ENCODE assay signal across 1 cellular context in genomic region chr12:25236626-25237025, GRCh38.
TF ChIP-seq lines count a peak whose summit lies in the region.

No MANE protein-coding gene starts in this region.

TF ChIP-seq in WTC11, 78 proteins besides CTCF, POLR2A, EP300 and RAD21 (continued from another document):
- TF ChIP-seq, protein P1, sequence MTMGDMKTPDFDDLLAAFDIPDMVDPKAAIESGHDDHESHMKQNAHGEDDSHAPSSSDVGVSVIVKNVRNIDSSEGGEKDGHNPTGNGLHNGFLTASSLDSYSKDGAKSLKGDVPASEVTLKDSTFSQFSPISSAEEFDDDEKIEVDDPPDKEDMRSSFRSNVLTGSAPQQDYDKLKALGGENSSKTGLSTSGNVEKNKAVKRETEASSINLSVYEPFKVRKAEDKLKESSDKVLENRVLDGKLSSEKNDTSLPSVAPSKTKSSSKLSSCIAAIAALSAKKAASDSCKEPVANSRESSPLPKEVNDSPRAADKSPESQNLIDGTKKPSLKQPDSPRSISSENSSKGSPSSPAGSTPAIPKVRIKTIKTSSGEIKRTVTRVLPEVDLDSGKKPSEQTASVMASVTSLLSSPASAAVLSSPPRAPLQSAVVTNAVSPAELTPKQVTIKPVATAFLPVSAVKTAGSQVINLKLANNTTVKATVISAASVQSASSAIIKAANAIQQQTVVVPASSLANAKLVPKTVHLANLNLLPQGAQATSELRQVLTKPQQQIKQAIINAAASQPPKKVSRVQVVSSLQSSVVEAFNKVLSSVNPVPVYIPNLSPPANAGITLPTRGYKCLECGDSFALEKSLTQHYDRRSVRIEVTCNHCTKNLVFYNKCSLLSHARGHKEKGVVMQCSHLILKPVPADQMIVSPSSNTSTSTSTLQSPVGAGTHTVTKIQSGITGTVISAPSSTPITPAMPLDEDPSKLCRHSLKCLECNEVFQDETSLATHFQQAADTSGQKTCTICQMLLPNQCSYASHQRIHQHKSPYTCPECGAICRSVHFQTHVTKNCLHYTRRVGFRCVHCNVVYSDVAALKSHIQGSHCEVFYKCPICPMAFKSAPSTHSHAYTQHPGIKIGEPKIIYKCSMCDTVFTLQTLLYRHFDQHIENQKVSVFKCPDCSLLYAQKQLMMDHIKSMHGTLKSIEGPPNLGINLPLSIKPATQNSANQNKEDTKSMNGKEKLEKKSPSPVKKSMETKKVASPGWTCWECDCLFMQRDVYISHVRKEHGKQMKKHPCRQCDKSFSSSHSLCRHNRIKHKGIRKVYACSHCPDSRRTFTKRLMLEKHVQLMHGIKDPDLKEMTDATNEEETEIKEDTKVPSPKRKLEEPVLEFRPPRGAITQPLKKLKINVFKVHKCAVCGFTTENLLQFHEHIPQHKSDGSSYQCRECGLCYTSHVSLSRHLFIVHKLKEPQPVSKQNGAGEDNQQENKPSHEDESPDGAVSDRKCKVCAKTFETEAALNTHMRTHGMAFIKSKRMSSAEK (CRISPR knock-in tag; IDR thresholded peaks at IDR 0.05; ENCODE audit: borderline replicate concordance), result no peak
- TF ChIP-seq ZNF232 (CRISPR knock-in tag; IDR thresholded peaks at IDR 0.05), result no peak
- TF ChIP-seq, protein P2, sequence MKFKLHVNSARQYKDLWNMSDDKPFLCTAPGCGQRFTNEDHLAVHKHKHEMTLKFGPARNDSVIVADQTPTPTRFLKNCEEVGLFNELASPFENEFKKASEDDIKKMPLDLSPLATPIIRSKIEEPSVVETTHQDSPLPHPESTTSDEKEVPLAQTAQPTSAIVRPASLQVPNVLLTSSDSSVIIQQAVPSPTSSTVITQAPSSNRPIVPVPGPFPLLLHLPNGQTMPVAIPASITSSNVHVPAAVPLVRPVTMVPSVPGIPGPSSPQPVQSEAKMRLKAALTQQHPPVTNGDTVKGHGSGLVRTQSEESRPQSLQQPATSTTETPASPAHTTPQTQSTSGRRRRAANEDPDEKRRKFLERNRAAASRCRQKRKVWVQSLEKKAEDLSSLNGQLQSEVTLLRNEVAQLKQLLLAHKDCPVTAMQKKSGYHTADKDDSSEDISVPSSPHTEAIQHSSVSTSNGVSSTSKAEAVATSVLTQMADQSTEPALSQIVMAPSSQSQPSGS (CRISPR knock-in tag; IDR thresholded peaks at IDR 0.05; ENCODE audit: borderline replicate concordance, low read depth), result no peak
- no peak for TF ChIP-seq ESRRA (CRISPR knock-in tag; IDR thresholded peaks at IDR 0.05; ENCODE audit: borderline replicate concordance)
- TF ChIP-seq ZNF263 (CRISPR knock-in tag; IDR thresholded peaks at IDR 0.05; ENCODE audit: low read depth), result no peak
- TF ChIP-seq E2F4 (CRISPR knock-in tag; IDR thresholded peaks at IDR 0.05; ENCODE audit: borderline replicate concordance, low read depth), result no peak
- no peak for TF ChIP-seq PRDM15 (CRISPR knock-in tag; IDR thresholded peaks at IDR 0.05)
- no peak for TF ChIP-seq EMX1 (CRISPR knock-in tag; IDR thresholded peaks at IDR 0.05)
